ENCODE assay signal across 9 cellular contexts in the genomic region with DNA sequence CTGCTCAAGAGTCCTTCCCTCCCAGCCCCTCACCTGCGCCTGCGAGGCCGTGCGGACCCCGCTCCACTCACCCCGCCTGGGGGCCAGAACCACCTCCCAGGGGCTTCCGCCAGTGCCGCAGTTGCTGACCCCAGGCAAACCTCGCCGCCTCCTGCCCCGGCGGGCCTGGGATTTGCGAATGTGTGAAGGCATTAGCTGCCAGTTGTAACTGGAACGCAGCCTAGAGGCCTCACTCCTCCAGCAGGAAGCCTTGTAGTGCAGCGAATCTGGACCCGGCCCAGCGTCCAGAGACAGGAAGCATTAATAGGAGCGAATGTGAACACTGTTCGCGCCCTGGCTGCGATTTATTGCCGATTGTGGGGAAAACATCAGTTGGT.
DNase-seq lines count a peak whose midpoint lies in the region; ATAC-seq and TF ChIP-seq lines count a peak whose summit lies in the region.
"Had no signal": no experiment of that assay in that cellular context is flagged by ENCODE, and none has a peak within 500 bp of the region (broad histone marks: within the 10 kb centered on the region; RNA-seq: fewer than 3 reads in every experiment).

No MANE protein-coding gene starts in this region.

- TF ChIP-seq POLR2A in breast epithelium (IDR thresholded peaks at IDR 0.05): no peak

- no peaks in the 10 kb centered on the region for H3K36me3 ChIP-seq in breast epithelium

- peaks cover 10 to 13% of the 10 kb centered on the region in 2 donors for H3K4me1 ChIP-seq in breast epithelium

- intact Hi-C loops in breast epithelium (cut with DNase I; ENCODE audit: low total_unique reads): no loop called here

- H3K27ac ChIP-seq in breast epithelium: peak overlapping the region; percentile 93 to 97

- H3K4me3 ChIP-seq in breast epithelium (peak overlapping the region in 2 of 3 donors; percentile 20 to 57), retinal pigment epithelial cell (ENCODE audit: low read length) (no peak overlapping the region)

- DNase-seq in GM04503 (ENCODE audit: low read depth) (peak; percentile 68), breast epithelium (ENCODE audit: low spot score in 2 of 2) (peak; percentile 77 to 83), iPS-NIHi7 (ENCODE audit: extremely low spot score) (peak; percentile 38), retinal pigment epithelial cell (ENCODE audit: low read depth) (peak; percentile 95), Kasumi-1 (lab: John Stamatoyannopoulos, UW) (no peak), NCI-H2171 treated with DMSO at 0.1 percent for 48 hours (lab: John Stamatoyannopoulos, UW) (no peak), NCI-H1694 (lab: John Stamatoyannopoulos, UW) (no peak)
- DNase-seq: activated gamma-delta T cell had no signal

- no peak for ATAC-seq in HG02798 (IDR thresholded peaks at IDR 0.05; ENCODE audit: poor library complexity, unreplicated experiment)

- TF ChIP-seq CTCF in breast epithelium (IDR thresholded peaks at IDR 0.05): no peak
- no peak for TF ChIP-seq CTCF in retinal pigment epithelial cell (conservative IDR thresholded peaks at IDR 0.05; ENCODE audit: low read depth, low read length)

- H3K27me3 ChIP-seq in breast epithelium: peaks cover 0 to 37% of the 10 kb centered on the region in 2 donors

- no peaks in the 10 kb centered on the region for H3K9me3 ChIP-seq in breast epithelium

Comparison
In these comparisons a context has a peak if more than half of its experiments do, and no peak if none do; other contexts are left out.
1. DNase-seq: peak in GM04503 (single experiment), breast epithelium (2 of 2), iPS-NIHi7 (single experiment) and retinal pigment epithelial cell (single experiment); none in Kasumi-1 (0 of 2), NCI-H2171 treated with DMSO at 0.1 percent for 48 hours (single experiment) and NCI-H1694 (single experiment).